Comparison of ENCODE assay signal across 13 cellular contexts in the genomic region with DNA sequence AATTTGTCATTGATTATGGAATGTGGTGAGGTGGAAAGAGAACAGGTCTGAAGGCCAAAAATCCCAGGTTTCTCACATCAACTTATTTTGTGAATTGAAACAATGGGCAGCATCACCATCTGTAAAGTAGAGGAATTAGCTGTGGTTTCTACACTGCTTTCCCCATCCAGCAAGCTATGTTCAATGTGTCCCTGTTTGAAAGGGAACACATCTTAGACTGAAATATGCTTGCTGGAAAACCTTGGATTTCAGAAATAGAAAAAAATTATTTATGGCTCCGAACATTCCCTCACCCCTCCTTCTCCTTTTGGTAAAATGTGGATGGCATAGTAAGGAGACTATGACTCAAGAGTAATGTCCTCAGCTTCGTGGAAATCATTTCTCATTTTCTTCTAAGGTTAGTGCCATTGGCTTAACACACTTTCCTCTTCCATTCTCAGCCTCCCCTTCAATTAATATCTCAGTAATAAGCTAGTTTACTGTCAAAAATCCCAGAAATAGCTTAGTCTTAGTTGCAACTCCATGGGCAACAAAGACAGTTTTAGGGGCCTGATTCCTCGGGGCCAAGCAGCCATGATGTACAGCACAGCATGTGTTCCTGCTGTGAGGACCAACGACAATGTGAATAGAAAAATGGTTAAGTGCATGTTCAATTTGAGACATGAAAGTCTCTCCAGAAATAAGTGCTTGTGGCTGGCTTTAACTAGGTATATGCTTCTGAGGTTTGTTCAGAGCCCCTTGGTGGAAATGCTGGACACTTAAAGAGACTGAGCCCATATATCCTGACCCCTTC.
"Had no signal": no experiment of that assay in that cellular context is flagged by ENCODE, and none has a peak within 500 bp of the region (broad histone marks: within the 10 kb centered on the region; RNA-seq: fewer than 3 reads in every experiment).

No MANE protein-coding gene starts in this region.

- H3K27me3 ChIP-seq: dorsolateral prefrontal cortex, ovary had no signal

- H3K36me3 ChIP-seq: ovary had no signal

- ATAC-seq: activated T-helper 17 cell treated with anti-CD3 and anti-CD28 coated beads, Interleukin-2, amount 50 U/mL, for 72 hours; stimulated activated effector memory CD8-positive, alpha-beta T cell treated with anti-CD3 and anti-CD28 coated beads, Interleukin-12 subunit alpha, Interleukin-12 subunit beta, amount 100 ng/mL, for 72 hours; T-cell had no signal

- H3K4me3 ChIP-seq: dorsolateral prefrontal cortex, ovary had no signal

- H3K27ac ChIP-seq: dorsolateral prefrontal cortex, ovary had no signal

- DNase-seq: activated CD4-positive, alpha-beta T cell treated with anti-CD3 and anti-CD28 coated beads, Interleukin-2, amount 50 U/mL, for 48 hours; activated CD4-positive, CD25-positive, alpha-beta regulatory T cell treated with anti-CD3 and anti-CD28 coated beads, Interleukin-2, amount 50 U/mL, for 72 hours; activated naive CD4-positive, alpha-beta T cell treated with Interleukin-2 at 50 U/mL for 16 hours; dorsolateral prefrontal cortex; endodermal cell; glutamatergic neuron; mesendoderm; ovary; T-cell; T1000; trophoblast cell had no signal

- H3K9me3 ChIP-seq: ovary had no signal
